ENCODE assay signal across 1 cellular context in the genomic region with DNA sequence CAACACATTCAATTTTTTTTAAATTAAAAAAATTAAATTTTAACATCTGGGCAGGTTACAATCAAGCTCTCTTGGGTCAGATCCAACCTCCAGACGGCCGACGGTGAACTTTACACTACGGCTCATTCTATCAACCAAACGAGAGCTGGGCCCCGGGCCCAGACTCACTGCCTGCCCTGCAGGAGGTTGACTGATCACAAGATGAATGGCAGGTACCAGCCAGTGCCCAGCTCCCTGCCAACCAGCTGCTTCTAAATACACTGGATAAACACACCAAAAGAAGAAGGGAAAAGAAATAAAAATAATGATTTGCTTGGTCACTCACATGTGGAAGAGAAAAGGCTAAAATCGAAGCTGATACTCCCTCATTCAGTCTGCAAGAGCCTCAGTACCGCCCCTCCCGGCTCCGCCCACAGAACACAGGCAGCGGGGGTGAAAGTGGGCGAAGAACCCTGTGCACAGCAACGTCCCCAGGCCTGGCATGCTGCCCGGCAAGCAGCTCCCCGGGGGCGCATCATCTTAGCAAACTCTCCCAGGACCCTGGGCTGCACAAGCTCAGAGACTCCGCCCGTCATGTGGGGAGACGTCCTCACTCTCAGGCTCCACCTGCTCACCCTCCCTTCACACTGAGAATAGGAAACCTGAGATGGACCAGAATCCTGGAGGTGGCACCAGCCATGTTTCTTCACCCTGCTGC.
TF ChIP-seq lines count a peak whose summit lies in the region.

No MANE protein-coding gene starts in this region.

TF ChIP-seq in GM23338, 12 proteins besides CTCF, POLR2A, EP300 and RAD21 (continued from another document):
- TF ChIP-seq, protein P1, sequence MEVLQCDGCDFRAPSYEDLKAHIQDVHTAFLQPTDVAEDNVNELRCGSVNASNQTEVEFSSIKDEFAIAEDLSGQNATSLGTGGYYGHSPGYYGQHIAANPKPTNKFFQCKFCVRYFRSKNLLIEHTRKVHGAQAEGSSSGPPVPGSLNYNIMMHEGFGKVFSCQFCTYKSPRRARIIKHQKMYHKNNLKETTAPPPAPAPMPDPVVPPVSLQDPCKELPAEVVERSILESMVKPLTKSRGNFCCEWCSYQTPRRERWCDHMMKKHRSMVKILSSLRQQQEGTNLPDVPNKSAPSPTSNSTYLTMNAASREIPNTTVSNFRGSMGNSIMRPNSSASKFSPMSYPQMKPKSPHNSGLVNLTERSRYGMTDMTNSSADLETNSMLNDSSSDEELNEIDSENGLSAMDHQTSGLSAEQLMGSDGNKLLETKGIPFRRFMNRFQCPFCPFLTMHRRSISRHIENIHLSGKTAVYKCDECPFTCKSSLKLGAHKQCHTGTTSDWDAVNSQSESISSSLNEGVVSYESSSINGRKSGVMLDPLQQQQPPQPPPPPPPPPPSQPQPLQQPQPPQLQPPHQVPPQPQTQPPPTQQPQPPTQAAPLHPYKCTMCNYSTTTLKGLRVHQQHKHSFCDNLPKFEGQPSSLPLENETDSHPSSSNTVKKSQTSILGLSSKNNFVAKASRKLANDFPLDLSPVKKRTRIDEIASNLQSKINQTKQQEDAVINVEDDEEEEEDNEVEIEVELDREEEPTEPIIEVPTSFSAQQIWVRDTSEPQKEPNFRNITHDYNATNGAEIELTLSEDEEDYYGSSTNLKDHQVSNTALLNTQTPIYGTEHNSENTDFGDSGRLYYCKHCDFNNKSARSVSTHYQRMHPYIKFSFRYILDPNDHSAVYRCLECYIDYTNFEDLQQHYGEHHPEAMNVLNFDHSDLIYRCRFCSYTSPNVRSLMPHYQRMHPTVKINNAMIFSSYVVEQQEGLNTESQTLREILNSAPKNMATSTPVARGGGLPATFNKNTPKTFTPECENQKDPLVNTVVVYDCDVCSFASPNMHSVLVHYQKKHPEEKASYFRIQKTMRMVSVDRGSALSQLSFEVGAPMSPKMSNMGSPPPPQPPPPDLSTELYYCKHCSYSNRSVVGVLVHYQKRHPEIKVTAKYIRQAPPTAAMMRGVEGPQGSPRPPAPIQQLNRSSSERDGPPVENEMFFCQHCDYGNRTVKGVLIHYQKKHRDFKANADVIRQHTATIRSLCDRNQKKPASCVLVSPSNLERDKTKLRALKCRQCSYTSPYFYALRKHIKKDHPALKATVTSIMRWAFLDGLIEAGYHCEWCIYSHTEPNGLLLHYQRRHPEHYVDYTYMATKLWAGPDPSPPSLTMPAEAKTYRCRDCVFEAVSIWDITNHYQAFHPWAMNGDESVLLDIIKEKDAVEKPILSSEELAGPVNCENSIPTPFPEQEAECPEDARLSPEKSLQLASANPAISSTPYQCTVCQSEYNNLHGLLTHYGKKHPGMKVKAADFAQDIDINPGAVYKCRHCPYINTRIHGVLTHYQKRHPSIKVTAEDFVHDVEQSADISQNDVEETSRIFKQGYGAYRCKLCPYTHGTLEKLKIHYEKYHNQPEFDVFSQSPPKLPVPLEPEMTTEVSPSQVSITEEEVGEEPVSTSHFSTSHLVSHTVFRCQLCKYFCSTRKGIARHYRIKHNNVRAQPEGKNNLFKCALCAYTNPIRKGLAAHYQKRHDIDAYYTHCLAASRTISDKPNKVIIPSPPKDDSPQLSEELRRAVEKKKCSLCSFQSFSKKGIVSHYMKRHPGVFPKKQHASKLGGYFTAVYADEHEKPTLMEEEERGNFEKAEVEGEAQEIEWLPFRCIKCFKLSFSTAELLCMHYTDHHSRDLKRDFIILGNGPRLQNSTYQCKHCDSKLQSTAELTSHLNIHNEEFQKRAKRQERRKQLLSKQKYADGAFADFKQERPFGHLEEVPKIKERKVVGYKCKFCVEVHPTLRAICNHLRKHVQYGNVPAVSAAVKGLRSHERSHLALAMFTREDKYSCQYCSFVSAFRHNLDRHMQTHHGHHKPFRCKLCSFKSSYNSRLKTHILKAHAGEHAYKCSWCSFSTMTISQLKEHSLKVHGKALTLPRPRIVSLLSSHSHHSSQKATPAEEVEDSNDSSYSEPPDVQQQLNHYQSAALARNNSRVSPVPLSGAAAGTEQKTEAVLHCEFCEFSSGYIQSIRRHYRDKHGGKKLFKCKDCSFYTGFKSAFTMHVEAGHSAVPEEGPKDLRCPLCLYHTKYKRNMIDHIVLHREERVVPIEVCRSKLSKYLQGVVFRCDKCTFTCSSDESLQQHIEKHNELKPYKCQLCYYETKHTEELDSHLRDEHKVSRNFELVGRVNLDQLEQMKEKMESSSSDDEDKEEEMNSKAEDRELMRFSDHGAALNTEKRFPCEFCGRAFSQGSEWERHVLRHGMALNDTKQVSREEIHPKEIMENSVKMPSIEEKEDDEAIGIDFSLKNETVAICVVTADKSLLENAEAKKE (CRISPR knock-in tag; IDR thresholded peaks at IDR 0.05) = no peak
- TF ChIP-seq NANOG (IDR thresholded peaks at IDR 0.05; ENCODE audit: borderline replicate concordance) (no peak), EZH2 (IDR thresholded peaks at IDR 0.05; ENCODE audit: low read depth, unreplicated experiment) (no peak), ZNF114 (CRISPR knock-in tag; IDR thresholded peaks at IDR 0.05) (no peak)
- TF ChIP-seq, protein P2, sequence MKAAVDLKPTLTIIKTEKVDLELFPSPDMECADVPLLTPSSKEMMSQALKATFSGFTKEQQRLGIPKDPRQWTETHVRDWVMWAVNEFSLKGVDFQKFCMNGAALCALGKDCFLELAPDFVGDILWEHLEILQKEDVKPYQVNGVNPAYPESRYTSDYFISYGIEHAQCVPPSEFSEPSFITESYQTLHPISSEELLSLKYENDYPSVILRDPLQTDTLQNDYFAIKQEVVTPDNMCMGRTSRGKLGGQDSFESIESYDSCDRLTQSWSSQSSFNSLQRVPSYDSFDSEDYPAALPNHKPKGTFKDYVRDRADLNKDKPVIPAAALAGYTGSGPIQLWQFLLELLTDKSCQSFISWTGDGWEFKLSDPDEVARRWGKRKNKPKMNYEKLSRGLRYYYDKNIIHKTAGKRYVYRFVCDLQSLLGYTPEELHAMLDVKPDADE (IDR thresholded peaks at IDR 0.05) = no peak
TF ChIP-seq in GM23338: peak in this region for 0.
